In the genomic region with DNA sequence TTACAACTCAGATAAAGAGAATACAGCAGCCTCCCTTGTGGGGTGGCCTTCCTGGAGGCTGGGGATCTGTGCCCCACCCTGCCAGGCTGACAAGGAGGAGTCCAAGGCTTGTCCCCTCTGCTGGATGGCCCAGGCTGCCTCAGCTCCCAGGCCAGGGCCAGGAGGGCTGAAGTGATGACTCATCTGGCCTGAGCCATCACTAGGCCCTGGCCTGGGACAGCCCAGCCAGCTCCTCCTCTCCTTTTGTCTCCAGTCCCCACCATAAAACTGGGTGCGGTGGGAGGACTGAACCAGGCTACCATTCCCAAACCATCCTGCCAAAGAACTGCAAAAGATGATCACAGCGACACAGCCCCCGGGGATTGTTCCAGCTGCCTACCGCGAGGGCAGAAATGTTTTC, we compare ENCODE assay signal across 17 cellular contexts. TPM values are rescaled to one million over a fixed set of nuclear protein-coding genes. Genes with fewer than 3 reads are reported as not detected.
"Had no signal": no experiment of that assay in that cellular context is flagged by ENCODE, and none has a peak within 500 bp of the region (broad histone marks: within the 10 kb centered on the region; RNA-seq: fewer than 3 reads in every experiment).

No MANE protein-coding gene starts in this region.

- H3K27ac ChIP-seq: brain microvascular endothelial cell, left ventricle myocardium inferior, prostate gland, right lobe of liver, tibial artery had no signal

- H3K4me3 ChIP-seq: left ventricle myocardium inferior, prostate gland, right lobe of liver, tibial artery had no signal

- H3K27me3 ChIP-seq: right lobe of liver had no signal

- DNase-seq: activated B cell treated with CpG ODN at 0.5 μM for 24 hours; activated CD4-positive, alpha-beta T cell treated with anti-CD3 and anti-CD28 coated beads, Interleukin-2, amount 50 U/mL, for 1 hour; activated CD8-positive, alpha-beta memory T cell treated with anti-CD3 and anti-CD28 coated beads, Interleukin-2, amount 10 ng/mL, durations not matched to agents 7 days and 5 days; activated effector memory CD4-positive, alpha-beta T cell treated with Interleukin-2 at 50 U/mL for 16 hours; activated T-cell treated with anti-CD3 and anti-CD28 coated beads, Interleukin-2, amount 50 U/mL, for 24 hours; amniotic stem cell; brain microvascular endothelial cell; left ventricle myocardium inferior; right lobe of liver; tibial artery had no signal

- H3K9me3 ChIP-seq: left ventricle myocardium inferior, prostate gland, right lobe of liver, tibial artery had no signal

- H3K4me1 ChIP-seq: left ventricle myocardium inferior, prostate gland, right lobe of liver, tibial artery had no signal

- ATAC-seq: activated CD8-positive, alpha-beta memory T cell treated with anti-CD3 and anti-CD28 coated beads, Interleukin-2, amount 10 ng/mL, durations not matched to agents 7 days and 5 days; activated naive CD4-positive, alpha-beta T cell treated with anti-CD3 and anti-CD28 coated beads, Interleukin-2, amount 50 U/mL, for 72 hours; esophagus mucosa; natural killer cell treated with Interleukin-12 subunit alpha and Interleukin-12 subunit beta and Interleukin-15 and Interleukin-18, amount 100 ng/mL, for 72 hours; right lobe of liver; stimulated activated memory B cell treated with anti-CD40 and anti-IgM and Interleukin-4, amounts not matched to agents 10 μg/mL and 1 μg/mL and 100 μg/mL, for 72 hours had no signal

- H3K36me3 ChIP-seq: brain microvascular endothelial cell, left ventricle myocardium inferior, prostate gland, right lobe of liver, tibial artery had no signal

RNA-seq across cellular contexts. Expression of gene GRM4, which starts 15.0 kb away (rescaled TPM):
- total RNA-seq: activated B cell treated with CpG ODN at 0.5 μM for 24 hours; activated CD8-positive, alpha-beta memory T cell treated with anti-CD3 and anti-CD28 coated beads, Interleukin-2, amount 10 ng/mL, durations not matched to agents 7 days and 5 days; esophagus mucosa; left ventricle myocardium inferior; natural killer cell treated with Interleukin-12 subunit alpha and Interleukin-12 subunit beta and Interleukin-15 and Interleukin-18, amount 100 ng/mL, for 72 hours; right lobe of liver; T-helper 1 cell treated with Interleukin-12 subunit alpha and Interleukin-12 subunit beta and Interleukin-4 antibody, amounts not matched to agents 30 ng/mL and 1 ng/mL, for 36 hours had no signal
- polyA plus RNA-seq: keratinocyte had no signal
